Comparison of ENCODE assay signal across 18 cellular contexts in the genomic region with DNA sequence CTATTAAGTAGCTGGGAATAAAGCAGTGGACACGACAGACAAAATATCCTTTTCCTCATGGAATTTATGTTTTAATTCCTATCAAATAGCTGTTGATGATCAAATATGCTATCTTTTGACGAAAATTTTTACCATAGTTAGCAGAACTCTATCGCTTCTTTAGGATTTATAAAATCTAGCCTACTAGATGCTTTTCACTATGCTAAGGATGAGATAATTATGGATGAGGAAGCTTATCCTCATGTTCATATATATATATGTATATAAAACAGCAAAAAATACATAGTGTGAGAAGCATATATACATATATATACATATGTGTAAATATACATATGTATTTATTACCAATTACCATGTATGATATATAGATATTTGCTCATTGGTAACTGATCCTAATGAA. TPM values are rescaled to one million over a fixed set of nuclear protein-coding genes. Genes with fewer than 3 reads are reported as not detected.
A peak's percentile ranks its signal among the peaks of the same experiment; 100 is the strongest.
DNase-seq lines count a peak whose midpoint lies in the region; ATAC-seq and TF ChIP-seq lines count a peak whose summit lies in the region.
"Had no signal": no experiment of that assay in that cellular context is flagged by ENCODE, and none has a peak within 500 bp of the region (broad histone marks: within the 10 kb centered on the region; RNA-seq: fewer than 3 reads in every experiment).

No MANE protein-coding gene starts in this region.

- H3K4me3 ChIP-seq in PC-9 (peak overlapping the region; percentile 65), endodermal cell (ENCODE audit: low read length) (peak overlapping the region; percentile 94), skeletal muscle satellite cell (ENCODE audit: low read length) (no peak overlapping the region)
- H3K4me3 ChIP-seq in CD8-positive, alpha-beta T cell (ENCODE audit: low read depth, low read length), result no peak overlapping the region
- H3K4me3 ChIP-seq: adrenal gland, pancreas had no signal

- H3K36me3 Mint-ChIP-seq in activated naive CD4-positive, alpha-beta T cell treated with anti-CD3 and anti-CD28 coated beads, Interleukin-2, amount 50 U/mL, for 24 hours, result peaks cover 11% of the 10 kb centered on the region
- peaks cover 11% of the 10 kb centered on the region for H3K36me3 Mint-ChIP-seq in activated naive CD4-positive, alpha-beta T cell treated with anti-CD3 and anti-CD28 coated beads for 36 hours (ENCODE audit: low read depth)
- no peaks in the 10 kb centered on the region for H3K36me3 Mint-ChIP-seq in endodermal cell (ENCODE audit: low read depth)
- no peaks in the 10 kb centered on the region for H3K36me3 Mint-ChIP-seq in CD8-positive, alpha-beta T cell

- no peak overlapping the region for H3K4me3 Mint-ChIP-seq in activated naive CD4-positive, alpha-beta T cell treated with anti-CD3 and anti-CD28 coated beads, Interleukin-2, amount 50 U/mL, for 24 hours
- no peak overlapping the region for H3K4me3 Mint-ChIP-seq in activated naive CD4-positive, alpha-beta T cell treated with anti-CD3 and anti-CD28 coated beads for 36 hours
- H3K4me3 Mint-ChIP-seq in endodermal cell, result peak overlapping the region; percentile 59
- H3K4me3 Mint-ChIP-seq in CD8-positive, alpha-beta T cell, result no peak overlapping the region
- H3K4me3 Mint-ChIP-seq: dendritic cell treated with granulocyte-macrophage colony-stimulating factor and Interleukin-4, amounts not matched to agents 40 ng/mL and 50 ng/mL, for 4 days; memory B cell had no signal

- intact Hi-C loops in activated naive CD4-positive, alpha-beta T cell treated with anti-CD3 and anti-CD28 coated beads for 36 hours (cut with micrococcal nuclease), result no loop called here
- intact Hi-C loops in PC-9 (cut with micrococcal nuclease; ENCODE audit: unreplicated experiment), result no loop called here
- intact Hi-C loops in CD8-positive, alpha-beta T cell (cut with DNase I, micrococcal nuclease), result no loop called here

- peak overlapping the region; percentile 50 for H3K9ac ChIP-seq in endodermal cell (ENCODE audit: extremely low read depth, low read length, poor library complexity, severe bottlenecking)
- H3K9ac ChIP-seq in skeletal muscle satellite cell (ENCODE audit: low read depth, low read length), result no peak overlapping the region

- no peak for TF ChIP-seq CTCF in PC-9 (conservative IDR thresholded peaks at IDR 0.05)
- TF ChIP-seq CTCF in endodermal cell (conservative IDR thresholded peaks at IDR 0.05), result no peak
- no peak for TF ChIP-seq CTCF in CD8-positive, alpha-beta T cell (IDR thresholded peaks at IDR 0.05)

- peaks cover 13% of the 10 kb centered on the region; the same call in 1 of the 2 replicates for H3K4me1 ChIP-seq in PC-9 (replicated peaks; ENCODE audit: insufficient read depth)
- no peaks in the 10 kb centered on the region for H3K4me1 ChIP-seq in endodermal cell (ENCODE audit: control insufficient read depth, insufficient read depth, low read length)
- H3K4me1 ChIP-seq in skeletal muscle satellite cell (ENCODE audit: control insufficient read depth, insufficient read depth, low read length), result peaks cover 7% of the 10 kb centered on the region
- H3K4me1 ChIP-seq in CD8-positive, alpha-beta T cell (ENCODE audit: insufficient read depth, low read length), result no peaks in the 10 kb centered on the region
- H3K4me1 ChIP-seq: adrenal gland, pancreas had no signal

- H3K4me2 ChIP-seq in PC-9 (peak overlapping the region; percentile 94), skeletal muscle satellite cell (ENCODE audit: low read length) (peak overlapping the region; percentile 56)

- peaks cover 19% of the 10 kb centered on the region for H3K9me3 Mint-ChIP-seq in activated naive CD4-positive, alpha-beta T cell treated with anti-CD3 and anti-CD28 coated beads, Interleukin-2, amount 50 U/mL, for 24 hours
- H3K9me3 Mint-ChIP-seq in activated naive CD4-positive, alpha-beta T cell treated with anti-CD3 and anti-CD28 coated beads for 36 hours, result peaks cover 3% of the 10 kb centered on the region
- H3K9me3 Mint-ChIP-seq in endodermal cell, result no peaks in the 10 kb centered on the region
- peaks cover 10% of the 10 kb centered on the region for H3K9me3 Mint-ChIP-seq in CD8-positive, alpha-beta T cell
- H3K9me3 Mint-ChIP-seq: dendritic cell treated with granulocyte-macrophage colony-stimulating factor and Interleukin-4, amounts not matched to agents 40 ng/mL and 50 ng/mL, for 4 days; HFFc6 had no signal

- no peaks in the 10 kb centered on the region for H3K36me3 ChIP-seq in PC-9 (ENCODE audit: low read depth)
- no peaks in the 10 kb centered on the region for H3K36me3 ChIP-seq in endodermal cell (ENCODE audit: control insufficient read depth, insufficient read depth, low read length)
- no peaks in the 10 kb centered on the region for H3K36me3 ChIP-seq in skeletal muscle satellite cell (ENCODE audit: insufficient read depth, low read length)
- no peaks in the 10 kb centered on the region for H3K36me3 ChIP-seq in CD8-positive, alpha-beta T cell (ENCODE audit: insufficient read depth, low read length)
- H3K36me3 ChIP-seq: adrenal gland, pancreas, WERI-Rb-1 had no signal

- H3K27me3 ChIP-seq in PC-9 (ENCODE audit: insufficient read depth, low read depth) (no peaks in the 10 kb centered on the region), endodermal cell (ENCODE audit: control insufficient read depth, insufficient read depth, low read length, poor library complexity, severe bottlenecking) (peaks cover 14% of the 10 kb centered on the region), skeletal muscle satellite cell (ENCODE audit: control insufficient read depth, insufficient read depth, low read length) (peaks cover 10% of the 10 kb centered on the region)
- peaks cover 38% of the 10 kb centered on the region for H3K27me3 ChIP-seq in CD8-positive, alpha-beta T cell (ENCODE audit: insufficient read depth, low read length)

- H4K20me1 ChIP-seq in PC-9 (ENCODE audit: insufficient read depth), result no peaks in the 10 kb centered on the region

- POLR2A ChIA-PET in PC-9 (lab: Charles Lee; ENCODE audit: unreplicated experiment), result no interaction called here
- POLR2A ChIA-PET in CD8-positive, alpha-beta T cell (lab: Charles Lee), result no interaction called here

- H2AFZ ChIP-seq in PC-9, result peak overlapping the region; percentile 72; the same call in 1 of the 2 replicates

- peaks cover 16% of the 10 kb centered on the region for H3K4me1 Mint-ChIP-seq in activated naive CD4-positive, alpha-beta T cell treated with anti-CD3 and anti-CD28 coated beads, Interleukin-2, amount 50 U/mL, for 24 hours
- peaks cover 20% of the 10 kb centered on the region for H3K4me1 Mint-ChIP-seq in activated naive CD4-positive, alpha-beta T cell treated with anti-CD3 and anti-CD28 coated beads for 36 hours (ENCODE audit: low read depth)
- no peaks in the 10 kb centered on the region for H3K4me1 Mint-ChIP-seq in endodermal cell
- H3K4me1 Mint-ChIP-seq in CD8-positive, alpha-beta T cell (ENCODE audit: low read depth), result peaks cover 10% of the 10 kb centered on the region

- no peaks in the 10 kb centered on the region for H3K79me2 ChIP-seq in PC-9 (ENCODE audit: low read depth)

- H3K27me3 Mint-ChIP-seq in activated naive CD4-positive, alpha-beta T cell treated with anti-CD3 and anti-CD28 coated beads, Interleukin-2, amount 50 U/mL, for 24 hours, result peaks cover 56% of the 10 kb centered on the region
- peaks cover 73% of the 10 kb centered on the region for H3K27me3 Mint-ChIP-seq in activated naive CD4-positive, alpha-beta T cell treated with anti-CD3 and anti-CD28 coated beads for 36 hours (ENCODE audit: low read depth)
- H3K27me3 Mint-ChIP-seq in endodermal cell (ENCODE audit: insufficient read depth), result peaks cover 14% of the 10 kb centered on the region
- H3K27me3 Mint-ChIP-seq in CD8-positive, alpha-beta T cell (ENCODE audit: low read depth), result peaks cover 77% of the 10 kb centered on the region

- ATAC-seq in HG02588 (IDR thresholded peaks at IDR 0.05; ENCODE audit: unreplicated experiment) (no peak), HG02798 (IDR thresholded peaks at IDR 0.05; ENCODE audit: poor library complexity, unreplicated experiment) (no peak)
- ATAC-seq in CD8-positive, alpha-beta T cell, result no peak
- ATAC-seq: pancreas had no signal

- no peaks in the 10 kb centered on the region for H3K9me2 ChIP-seq in PC-9 (ENCODE audit: insufficient read depth)

- BruUV-seq in PC-9 (replicated peaks; lab: Mats Ljungman, UMichigan), result no TSS peak

- H3F3A ChIP-seq in PC-9 (ENCODE audit: insufficient read depth, low read depth), result peaks cover 39% of the 10 kb centered on the region

- WGBS in endodermal cell (ENCODE audit: insufficient coverage in 1 of 2, insufficient read length in 1 of 2), 2 experiments, result 78 to 79% methylated on average over 3 of the region's 3 CpGs

- H3K27ac ChIP-seq in PC-9 (no peak overlapping the region), endodermal cell (ENCODE audit: low read depth, low read length) (no peak overlapping the region)
- H3K27ac ChIP-seq in CD8-positive, alpha-beta T cell (ENCODE audit: low read depth, low read length), result no peak overlapping the region
- H3K27ac ChIP-seq: adrenal gland, pancreas, WERI-Rb-1 had no signal

- H3K27ac Mint-ChIP-seq in activated naive CD4-positive, alpha-beta T cell treated with anti-CD3 and anti-CD28 coated beads, Interleukin-2, amount 50 U/mL, for 24 hours, result peak overlapping the region; percentile 90
- H3K27ac Mint-ChIP-seq in activated naive CD4-positive, alpha-beta T cell treated with anti-CD3 and anti-CD28 coated beads for 36 hours, result no peak overlapping the region
- no peak overlapping the region for H3K27ac Mint-ChIP-seq in endodermal cell
- H3K27ac Mint-ChIP-seq in CD8-positive, alpha-beta T cell, result no peak overlapping the region
- H3K27ac Mint-ChIP-seq: dendritic cell treated with granulocyte-macrophage colony-stimulating factor and Interleukin-4, amounts not matched to agents 40 ng/mL and 50 ng/mL, for 4 days; HFFc6; memory B cell had no signal

- no peak for DNase-seq in activated naive CD4-positive, alpha-beta T cell treated with anti-CD3 and anti-CD28 coated beads for 36 hours
- DNase-seq in PC-9 (no peak), endodermal cell (no peak)
- DNase-seq in CD8-positive, alpha-beta T cell, result no peak
- DNase-seq: ACHN; activated CD8-positive, alpha-beta memory T cell treated with anti-CD3 and anti-CD28 coated beads, Interleukin-2, amount 50 U/mL, for 48 hours; adrenal gland; pancreas; small intestine; WERI-Rb-1 had no signal

- CTCF ChIA-PET in activated naive CD4-positive, alpha-beta T cell treated with anti-CD3 and anti-CD28 coated beads for 36 hours (lab: Charles Lee), result no interaction called here
- CTCF ChIA-PET in PC-9 (lab: Charles Lee), result interaction anchor here (0.5 to 1.1 kb wide), 3 partner anchors 54 to 357 kb away, joined by 3 to 8 read pairs (median 7); no protein-coding TSS in a partner anchor
- CTCF ChIA-PET in CD8-positive, alpha-beta T cell (lab: Charles Lee), result interaction anchor here (0.6 kb wide), 1 partner anchor 78 kb away, joined by 3 read pairs; no protein-coding TSS in a partner anchor

- H3K9me3 ChIP-seq in PC-9 (ENCODE audit: insufficient read depth, low read depth) (no peaks in the 10 kb centered on the region), endodermal cell (ENCODE audit: control insufficient read depth, low read length) (no peaks in the 10 kb centered on the region), skeletal muscle satellite cell (replicated peaks; ENCODE audit: low read length) (no peaks in the 10 kb centered on the region)
- peaks cover 5% of the 10 kb centered on the region for H3K9me3 ChIP-seq in CD8-positive, alpha-beta T cell (ENCODE audit: low read length)
- H3K9me3 ChIP-seq: adrenal gland, pancreas had no signal

RNA-seq across cellular contexts. Expression of a gene that starts 12.9 kb away (rescaled TPM):
- total RNA-seq in activated naive CD4-positive, alpha-beta T cell treated with anti-CD3 and anti-CD28 coated beads for 36 hours, result 1 to 10 TPM; 1.3 to 1.4 TPM
- total RNA-seq in PC-9 (2021) (32.3 and 32.5 TPM in 2 replicates), endodermal cell (10 to 100 TPM; 12.5 to 14.1 TPM)
- polyA plus RNA-seq in endodermal cell (2013, experiment 1 of 2), result 3.9 TPM
- 3.4 TPM for polyA plus RNA-seq in endodermal cell (2013, experiment 2 of 2)
- total RNA-seq in skeletal muscle satellite cell (2012; rRNA removed), result 0.76 TPM in 1 of 2 replicates, not detected in the other
- total RNA-seq in CD8-positive, alpha-beta T cell, result under 1 TPM; 0.58 to 0.62 TPM
- total RNA-seq: HFFc6, HT1080 had no signal

Comparison
In these comparisons a context has a peak if more than half of its experiments do, and no peak if none do; other contexts are left out.
1. H3K4me3 ChIP-seq: peak in PC-9 (single experiment) and endodermal cell (single experiment); none in skeletal muscle satellite cell (single experiment) and CD8-positive, alpha-beta T cell (single experiment).
2. RNA of a gene that starts 12.9 kb away (total RNA-seq): 32.3 to 32.5 TPM in PC-9 and 12.5 to 14.1 TPM in endodermal cell; 1.3 to 1.4 TPM in activated naive CD4-positive, alpha-beta T cell treated with anti-CD3 and anti-CD28 coated beads for 36 hours and 0.58 to 0.62 TPM in CD8-positive, alpha-beta T cell; every median in the first group is over 4 times any median in the second.